ENCODE assay signal across 10 cellular contexts in the genomic region with DNA sequence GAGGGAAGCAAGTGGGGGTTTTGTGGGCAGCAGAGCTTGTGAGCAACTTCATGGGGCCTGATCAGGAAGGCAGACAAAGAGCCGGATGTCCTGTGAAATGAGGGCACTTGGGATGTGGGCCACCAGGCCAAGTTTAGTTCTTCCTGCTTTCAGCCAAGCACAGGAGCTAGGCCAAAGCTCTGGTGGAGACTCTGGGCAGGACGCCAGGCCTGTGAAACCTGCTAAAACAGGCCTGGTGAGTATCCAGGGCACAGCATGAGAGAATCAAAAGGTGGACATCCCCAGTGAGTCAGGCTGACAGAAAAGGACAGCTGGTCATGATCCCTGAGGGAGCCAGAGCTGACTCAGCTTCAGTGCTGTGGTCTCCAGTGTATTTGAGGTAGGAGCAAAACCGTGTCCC.
DNase-seq lines count a peak whose midpoint lies in the region; ATAC-seq and TF ChIP-seq lines count a peak whose summit lies in the region.
"Had no signal": no experiment of that assay in that cellular context is flagged by ENCODE, and none has a peak within 500 bp of the region (broad histone marks: within the 10 kb centered on the region; RNA-seq: fewer than 3 reads in every experiment).

No MANE protein-coding gene starts in this region.

- in situ Hi-C loops in ACHN (cut with HindIII; ENCODE audit: low pct_ligation_motif_present, low pct_unique_long_range_greater_than_20kb, low sequenced_read_pairs): no loop called here

- no peak for TF ChIP-seq CTCF in LNCaP clone FGC (IDR thresholded peaks at IDR 0.05; ENCODE audit: control insufficient read depth, extremely low read depth, insufficient read depth)
- no peak for TF ChIP-seq CTCF in coronary artery (IDR thresholded peaks at IDR 0.05)

- ATAC-seq in GM21528 (IDR thresholded peaks at IDR 0.05; ENCODE audit: low FRiP score, unreplicated experiment) (no peak), HG03280 (IDR thresholded peaks at IDR 0.05; ENCODE audit: unreplicated experiment) (no peak), GM21423 (IDR thresholded peaks at IDR 0.05; ENCODE audit: unreplicated experiment) (no peak)

- peak overlapping the region in 1 of 2 donors; percentile 59 for H3K27ac ChIP-seq in coronary artery

- H3K4me3 ChIP-seq in LNCaP clone FGC (ENCODE audit: low read depth, low read length) (no peak overlapping the region), coronary artery (no peak overlapping the region)

- DNase-seq in ACHN: peak; percentile 27
- DNase-seq in LNCaP clone FGC (ENCODE audit: low read depth): peak; percentile 91
- DNase-seq in coronary artery (ENCODE audit: low spot score): peak; percentile 76
- DNase-seq in lung microvascular endothelial cell (ENCODE audit: low read depth in 2 of 2): peak; percentile 95 to 97
- no peak for DNase-seq in NCI-H1105 (lab: John Stamatoyannopoulos, UW)
- DNase-seq: CD4-positive, CD25-positive, alpha-beta regulatory T cell; naive B cell had no signal
